In the genomic region with DNA sequence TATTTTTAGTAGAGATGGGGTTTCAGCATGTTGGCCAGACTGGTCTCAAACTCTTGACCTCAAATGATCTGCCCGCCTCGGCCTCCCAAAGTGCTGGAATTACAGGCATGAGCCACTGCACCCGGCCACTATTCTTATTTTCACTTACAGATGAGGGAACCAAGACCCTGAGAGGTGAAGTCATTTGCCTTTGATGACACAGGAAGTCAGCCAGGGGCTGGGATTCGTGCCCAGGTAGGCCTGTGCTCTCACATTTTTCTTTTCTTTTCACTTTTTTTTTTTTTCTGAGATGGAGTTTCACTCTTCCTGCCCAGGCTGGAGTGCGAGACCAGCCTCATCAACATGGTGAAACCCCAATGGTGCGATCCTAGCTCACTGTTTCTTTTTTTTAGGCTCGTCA, we compare ENCODE assay signal across 16 cellular contexts. TPM values are rescaled to one million over a fixed set of nuclear protein-coding genes. Genes with fewer than 3 reads are reported as not detected.
DNase-seq lines count a peak whose midpoint lies in the region; ATAC-seq, FAIRE-seq and TF ChIP-seq lines count a peak whose summit lies in the region.
"Had no signal": no experiment of that assay in that cellular context is flagged by ENCODE, and none has a peak within 500 bp of the region (broad histone marks: within the 10 kb centered on the region; RNA-seq: fewer than 3 reads in every experiment).

No MANE protein-coding gene starts in this region.

- no peak for DNase-seq in stimulated activated naive CD8-positive, alpha-beta T cell treated with anti-CD3 and anti-CD28 coated beads, Interleukin-15, Interleukin-2, amounts not matched to agents 100 U/mL and 50 U/mL, for 24 hours
- DNase-seq in astrocyte (ENCODE audit: low read depth) (peak; percentile 30), NCI-H1105 treated with DMSO at 0.1 percent for 48 hours (lab: John Stamatoyannopoulos, UW) (no peak), erythroblast (lab: John Stamatoyannopoulos, UW) (no peak)
- DNase-seq in effector CD8-positive, alpha-beta T cell (lab: John Stamatoyannopoulos, UW) = no peak
- DNase-seq: amniotic stem cell, BE2C, immature natural killer cell, mucosa of descending colon, NCI-H1930, NCI-H748 treated with DMSO at 0.1 percent for 48 hours, Peyer's patch had no signal

- peaks cover 29% of the 10 kb centered on the region for H3K4me1 ChIP-seq in astrocyte (ENCODE audit: insufficient read depth, low read length)
- H3K4me1 ChIP-seq: BE2C, parathyroid adenoma had no signal

- TF ChIP-seq CTCF in astrocyte (IDR thresholded peaks at IDR 0.05; ENCODE audit: insufficient read depth, low read depth, low read length) = no peak
- TF ChIP-seq CTCF in nephron (IDR thresholded peaks at IDR 0.05; ENCODE audit: unreplicated experiment in 3 of 3) = no peak

- no peaks in the 10 kb centered on the region for H3K9me3 Mint-ChIP-seq in stimulated activated naive CD8-positive, alpha-beta T cell treated with anti-CD3 and anti-CD28 coated beads, Interleukin-15, Interleukin-2, amounts not matched to agents 100 ng/mL and 50 ng/mL, for 24 hours
- no peaks in the 10 kb centered on the region for H3K9me3 Mint-ChIP-seq in astrocyte (ENCODE audit: unreplicated experiment)
- no peaks in the 10 kb centered on the region for H3K9me3 Mint-ChIP-seq in nephron
- H3K9me3 Mint-ChIP-seq: immature natural killer cell had no signal

- no peak overlapping the region for H3K27ac ChIP-seq in astrocyte (ENCODE audit: low read depth, low read length)
- H3K27ac ChIP-seq: parathyroid adenoma had no signal

- no peak for FAIRE-seq in astrocyte (lab: Jason Lieb, UNC)

- no peaks in the 10 kb centered on the region for H3K36me3 ChIP-seq in astrocyte (ENCODE audit: insufficient read depth, low read length)
- H3K36me3 ChIP-seq: BE2C, Peyer's patch had no signal

- H3K27me3 ChIP-seq in astrocyte (ENCODE audit: insufficient read depth, low read length) = no peaks in the 10 kb centered on the region
- H3K27me3 ChIP-seq: BE2C, Peyer's patch had no signal

- no peaks in the 10 kb centered on the region for H3K36me3 Mint-ChIP-seq in stimulated activated naive CD8-positive, alpha-beta T cell treated with anti-CD3 and anti-CD28 coated beads, Interleukin-15, Interleukin-2, amounts not matched to agents 100 ng/mL and 50 ng/mL, for 24 hours (ENCODE audit: low read depth)
- H3K36me3 Mint-ChIP-seq in astrocyte (ENCODE audit: low read depth, unreplicated experiment) = no peaks in the 10 kb centered on the region
- no peaks in the 10 kb centered on the region for H3K36me3 Mint-ChIP-seq in nephron (ENCODE audit: low read depth)

- TF ChIP-seq POLR2A in erythroblast (IDR thresholded peaks at IDR 0.05; ENCODE audit: low read length) = no peak

- no peak overlapping the region for H3K4me2 ChIP-seq in astrocyte (ENCODE audit: low read length)

- H2AFZ ChIP-seq in astrocyte (ENCODE audit: low read depth, low read length) = no peak overlapping the region
- H2AFZ ChIP-seq: parathyroid adenoma had no signal

- H4K20me1 ChIP-seq in astrocyte (ENCODE audit: insufficient read depth, low read length) = no peaks in the 10 kb centered on the region

- peaks cover 26% of the 10 kb centered on the region for H3K79me2 ChIP-seq in astrocyte (ENCODE audit: insufficient read depth, low read length)
- H3K79me2 ChIP-seq: parathyroid adenoma had no signal

- no peak for ATAC-seq in stimulated activated naive CD8-positive, alpha-beta T cell treated with anti-CD3 and anti-CD28 coated beads, Interleukin-15, Interleukin-2, amounts not matched to agents 100 U/mL and 50 U/mL, for 24 hours
- ATAC-seq in GM19324 (IDR thresholded peaks at IDR 0.05; ENCODE audit: low FRiP score, unreplicated experiment) = no peak
- ATAC-seq: mucosa of descending colon had no signal

- H3K4me1 Mint-ChIP-seq in stimulated activated naive CD8-positive, alpha-beta T cell treated with anti-CD3 and anti-CD28 coated beads, Interleukin-15, Interleukin-2, amounts not matched to agents 100 ng/mL and 50 ng/mL, for 24 hours (ENCODE audit: low read depth) = peaks cover 32% of the 10 kb centered on the region
- H3K4me1 Mint-ChIP-seq in astrocyte (ENCODE audit: low read depth, unreplicated experiment) = peaks cover 14% of the 10 kb centered on the region
- H3K4me1 Mint-ChIP-seq in nephron = peaks cover 43% of the 10 kb centered on the region

- no peaks in the 10 kb centered on the region for H3K9me3 ChIP-seq in astrocyte (ENCODE audit: insufficient read depth, low read depth, low read length)
- H3K9me3 ChIP-seq: BE2C, mucosa of descending colon, Peyer's patch had no signal

- H3K4me3 Mint-ChIP-seq in stimulated activated naive CD8-positive, alpha-beta T cell treated with anti-CD3 and anti-CD28 coated beads, Interleukin-15, Interleukin-2, amounts not matched to agents 100 ng/mL and 50 ng/mL, for 24 hours = no peak overlapping the region
- no peak overlapping the region for H3K4me3 Mint-ChIP-seq in astrocyte (ENCODE audit: unreplicated experiment)
- H3K4me3 Mint-ChIP-seq in nephron = no peak overlapping the region
- H3K4me3 Mint-ChIP-seq: immature natural killer cell had no signal

- H3K27ac Mint-ChIP-seq in stimulated activated naive CD8-positive, alpha-beta T cell treated with anti-CD3 and anti-CD28 coated beads, Interleukin-15, Interleukin-2, amounts not matched to agents 100 ng/mL and 50 ng/mL, for 24 hours = peak overlapping the region; percentile 74
- H3K27ac Mint-ChIP-seq in astrocyte (ENCODE audit: unreplicated experiment) (peak overlapping the region; percentile 34), nephron (peak overlapping the region in 2 of 3 experiments; percentile 56 to 65)
- H3K27ac Mint-ChIP-seq: immature natural killer cell had no signal

- no peaks in the 10 kb centered on the region for H3K27me3 Mint-ChIP-seq in stimulated activated naive CD8-positive, alpha-beta T cell treated with anti-CD3 and anti-CD28 coated beads, Interleukin-15, Interleukin-2, amounts not matched to agents 100 ng/mL and 50 ng/mL, for 24 hours
- H3K27me3 Mint-ChIP-seq in astrocyte (ENCODE audit: low read depth, unreplicated experiment) = peaks cover 5% of the 10 kb centered on the region
- no peaks in the 10 kb centered on the region for H3K27me3 Mint-ChIP-seq in nephron (ENCODE audit: low read depth)

- no peak overlapping the region for H3K9ac ChIP-seq in astrocyte (ENCODE audit: low read length)
- H3K9ac ChIP-seq: parathyroid adenoma had no signal

- H3K4me3 ChIP-seq in astrocyte (ENCODE audit: insufficient read depth, low read depth, low read length) = no peak overlapping the region
- H3K4me3 ChIP-seq: mucosa of descending colon, Peyer's patch had no signal

RNA-seq across cellular contexts. Expression of a gene that starts 22.2 kb away (rescaled TPM):
- total RNA-seq in astrocyte = 1.2 and 1.5 TPM in 2 replicates

RNA-seq across cellular contexts. Expression of a gene that starts 29.6 kb away (rescaled TPM):
- 44.6 and 49.4 TPM in 2 replicates for total RNA-seq in astrocyte

RNA-seq across cellular contexts. Expression of a gene that starts 45.2 kb away (rescaled TPM):
- 78.0 and 79.5 TPM in 2 replicates for total RNA-seq in astrocyte

RNA-seq across cellular contexts. Expression of a gene that starts 46.4 kb away (rescaled TPM):
- 70.5 and 71.7 TPM in 2 replicates for total RNA-seq in astrocyte

RNA-seq across cellular contexts. Expression of a gene that starts 53.8 kb away (rescaled TPM):
- total RNA-seq in astrocyte = 4.6 and 5.8 TPM in 2 replicates
